9 cellular contexts compared by ENCODE assay signal in genomic region chr9:71716138-71716909, GRCh38. TPM values are rescaled to one million over a fixed set of nuclear protein-coding genes. Genes with fewer than 3 reads are reported as not detected.
A peak's percentile ranks its signal among the peaks of the same experiment; 100 is the strongest.
DNase-seq lines count a peak whose midpoint lies in the region; ATAC-seq and TF ChIP-seq lines count a peak whose summit lies in the region.
"Had no signal": no experiment of that assay in that cellular context is flagged by ENCODE, and none has a peak within 500 bp of the region (broad histone marks: within the 10 kb centered on the region; RNA-seq: fewer than 3 reads in every experiment).

No MANE protein-coding gene starts in this region.

- no peak for TF ChIP-seq POLR2A in transverse colon (IDR thresholded peaks at IDR 0.05)

- no peak overlapping the region for H3K4me3 Mint-ChIP-seq in T-helper 17 cell
- H3K4me3 Mint-ChIP-seq: activated CD8-positive, alpha-beta memory T cell treated with anti-CD3 and anti-CD28 coated beads, Interleukin-2, amount 10 ng/mL, durations not matched to agents 7 days and 5 days had no signal

- peaks cover 15% of the 10 kb centered on the region for H3K4me1 Mint-ChIP-seq in T-helper 17 cell
- H3K4me1 Mint-ChIP-seq: activated CD8-positive, alpha-beta memory T cell treated with anti-CD3 and anti-CD28 coated beads, Interleukin-2, amount 10 ng/mL, durations not matched to agents 7 days and 5 days had no signal

- no peaks in the 10 kb centered on the region for H3K9me2 ChIP-seq in SK-N-SH

- 68% methylated on average over 2 of the region's 2 CpGs for WGBS in SK-N-SH (ENCODE audit: low lambda C conversion rate)
- WGBS in transverse colon (ENCODE audit: low coverage in 1 of 2), 2 donors, result 91 to 96% methylated on average over 2 of the region's 2 CpGs

- TF ChIP-seq RAD21 in SK-N-SH (IDR thresholded peaks at IDR 0.05; ENCODE audit: low read length), result no peak

- in situ Hi-C loops in transverse colon (cut with MboI; ENCODE audit: low pct_ligation_motif_present in 1 of 4, low pct_unique_long_range_greater_than_20kb in 1 of 4, low sequenced_read_pairs in 3 of 4), result no loop called here

- H3K27ac ChIP-seq in SK-N-SH (ENCODE audit: low read depth in 2 of 2, low read length in 1 of 2), result no peak overlapping the region
- no peak overlapping the region for H3K27ac ChIP-seq in transverse colon

- H3K4me3 ChIP-seq in SK-N-SH (ENCODE audit: low read depth in 2 of 2, low read length in 1 of 2), result no peak overlapping the region
- no peak overlapping the region for H3K4me3 ChIP-seq in fibroblast of the aortic adventitia (ENCODE audit: low read depth, low read length)
- H3K4me3 ChIP-seq in transverse colon, result no peak overlapping the region

- no peak overlapping the region for H3K9ac ChIP-seq in SK-N-SH

- peak overlapping the region; percentile 66 for H3K27ac Mint-ChIP-seq in T-helper 17 cell
- H3K27ac Mint-ChIP-seq: activated CD8-positive, alpha-beta memory T cell treated with anti-CD3 and anti-CD28 coated beads, Interleukin-2, amount 10 ng/mL, durations not matched to agents 7 days and 5 days had no signal

- H3K36me3 Mint-ChIP-seq in T-helper 17 cell (ENCODE audit: low read depth), result peaks cover 13% of the 10 kb centered on the region

- H3K36me3 ChIP-seq in SK-N-SH (replicated peaks in 1 of 2; ENCODE audit: control insufficient read depth in 1 of 2, insufficient read depth in 2 of 2, low read length in 1 of 2) (peaks cover 15 to 17% of the 10 kb centered on the region in 2 experiments), transverse colon (peaks cover 0 to 33% (median 15%) of the 10 kb centered on the region in 4 donors)

- no peaks in the 10 kb centered on the region for H4K20me1 ChIP-seq in SK-N-SH (ENCODE audit: insufficient read depth)

- CTCF ChIA-PET in SK-N-SH (lab: Yijun Ruan, JAX), result interaction anchor here (0.6 to 2.0 kb wide), 8 partner anchors 9 to 431 kb away, joined by 3 to 10 read pairs (median 4); no protein-coding TSS in a partner anchor

- H2AFZ ChIP-seq in SK-N-SH (ENCODE audit: low read depth), result no peak overlapping the region

- no peak for TF ChIP-seq EP300 in SK-N-SH (IDR thresholded peaks at IDR 0.05; ENCODE audit: borderline replicate concordance in 1 of 2, low read depth in 1 of 2, low read length in 1 of 2)
- TF ChIP-seq EP300 in transverse colon (IDR thresholded peaks at IDR 0.05; ENCODE audit: low read depth), result no peak

- H3K79me2 ChIP-seq in SK-N-SH (ENCODE audit: insufficient read depth), result no peaks in the 10 kb centered on the region

- POLR2A ChIA-PET in SK-N-SH (lab: Yijun Ruan, JAX), result no interaction called here

- H3K4me1 ChIP-seq in SK-N-SH (ENCODE audit: control insufficient read depth in 1 of 2, insufficient read depth in 2 of 2, low read depth in 1 of 2, low read length in 1 of 2) (peaks cover 0 to 1% of the 10 kb centered on the region in 2 experiments; a peak in 1 of 4 replicates), transverse colon (peaks cover 0 to 3% (median 0%) of the 10 kb centered on the region in 4 donors)

- H3K4me2 ChIP-seq in SK-N-SH, result no peak overlapping the region

- DNase-seq in SK-N-SH (peak; percentile 9), T-helper 17 cell (no peak), fibroblast of the aortic adventitia (ENCODE audit: low read depth) (peak; percentile 41), transverse colon (no peak), NCI-H226 (no peak), C1 segment of cervical spinal cord (lab: John Stamatoyannopoulos, UW) (no peak)
- DNase-seq: activated CD8-positive, alpha-beta memory T cell treated with anti-CD3 and anti-CD28 coated beads, Interleukin-2, amount 10 ng/mL, durations not matched to agents 7 days and 5 days had no signal

- no peak for ATAC-seq in SK-N-SH treated with all-trans-retinoic acid at 6 μM for 48 hours
- no peak for ATAC-seq in T-helper 17 cell
- ATAC-seq in HG02870 (IDR thresholded peaks at IDR 0.05; ENCODE audit: unreplicated experiment), result no peak
- ATAC-seq: activated CD8-positive, alpha-beta memory T cell treated with anti-CD3 and anti-CD28 coated beads, Interleukin-2, amount 10 ng/mL, durations not matched to agents 7 days and 5 days had no signal

- peaks cover 3% of the 10 kb centered on the region for H3F3A ChIP-seq in SK-N-SH (replicated peaks; ENCODE audit: insufficient read depth)

- H3K27me3 ChIP-seq in SK-N-SH (ENCODE audit: insufficient read depth) (no peaks in the 10 kb centered on the region), transverse colon (no peaks in the 10 kb centered on the region)

- H3K27me3 Mint-ChIP-seq in T-helper 17 cell, result no peaks in the 10 kb centered on the region
- H3K27me3 Mint-ChIP-seq: activated CD8-positive, alpha-beta memory T cell treated with anti-CD3 and anti-CD28 coated beads, Interleukin-2, amount 10 ng/mL, durations not matched to agents 7 days and 5 days had no signal

- H3K9me3 ChIP-seq in SK-N-SH, result no peaks in the 10 kb centered on the region
- no peaks in the 10 kb centered on the region for H3K9me3 ChIP-seq in T-helper 17 cell (ENCODE audit: control insufficient read depth, low read length, poor library complexity, severe bottlenecking)
- no peaks in the 10 kb centered on the region for H3K9me3 ChIP-seq in transverse colon

- peak; percentile 80 for TF ChIP-seq CTCF in SK-N-SH (IDR thresholded peaks at IDR 0.05)
- peak; percentile 56 for TF ChIP-seq CTCF in fibroblast of the aortic adventitia (IDR thresholded peaks at IDR 0.05; ENCODE audit: insufficient read depth, low read length)
- TF ChIP-seq CTCF in transverse colon (IDR thresholded peaks at IDR 0.05), result peak; percentile 19 to 54 (median 38)

- intact Hi-C loops in transverse colon (cut with DNase I; ENCODE audit: low total_unique reads), result no loop called here

TF ChIP-seq in SK-N-SH, 30 proteins besides CTCF, POLR2A, EP300 and RAD21:
- no peak for TF ChIP-seq YY1 (IDR thresholded peaks at IDR 0.05; ENCODE audit: low read depth)
- TF ChIP-seq NFIC (IDR thresholded peaks at IDR 0.05; ENCODE audit: borderline replicate concordance), result no peak
- TF ChIP-seq TAF1 (IDR thresholded peaks at IDR 0.05; ENCODE audit: borderline replicate concordance, low read depth, low read length), result no peak
- TF ChIP-seq USF2 (IDR thresholded peaks at IDR 0.05; ENCODE audit: borderline replicate concordance, low read depth, low read length), result no peak
- no peak for TF ChIP-seq CHD2 (IDR thresholded peaks at IDR 0.05; ENCODE audit: low read length, partially characterized antibody)
- no peak for TF ChIP-seq NRF1 (IDR thresholded peaks at IDR 0.05; ENCODE audit: low read depth, low read length)
- TF ChIP-seq FOSL2 (IDR thresholded peaks at IDR 0.05; ENCODE audit: borderline replicate concordance, low read depth), result no peak
- TF ChIP-seq JUND (IDR thresholded peaks at IDR 0.05), result no peak
- TF ChIP-seq SIN3A (IDR thresholded peaks at IDR 0.05; ENCODE audit: borderline replicate concordance, low read depth, low read length), result no peak
- TF ChIP-seq GABPA (IDR thresholded peaks at IDR 0.05; ENCODE audit: low read depth), result no peak
- TF ChIP-seq TEAD4 (IDR thresholded peaks at IDR 0.05; ENCODE audit: borderline replicate concordance, insufficient read depth), result no peak
- TF ChIP-seq MEF2A (IDR thresholded peaks at IDR 0.05; ENCODE audit: borderline replicate concordance, low read depth), result no peak
- TF ChIP-seq SMC3 (IDR thresholded peaks at IDR 0.05; ENCODE audit: low read depth, low read length), result no peak
- no peak for TF ChIP-seq MXI1 (IDR thresholded peaks at IDR 0.05; ENCODE audit: low read depth, low read length)
TF ChIP-seq in SK-N-SH: peak in this region for 0.

TF ChIP-seq in SK-N-SH treated with all-trans-retinoic acid at 6 μM for 48 hours, 23 proteins besides CTCF, POLR2A, EP300 and RAD21:
- no peak for TF ChIP-seq CREB5 (CRISPR knock-in tag; IDR thresholded peaks at IDR 0.05; ENCODE audit: low read depth)
- no peak for TF ChIP-seq RARB (CRISPR knock-in tag; IDR thresholded peaks at IDR 0.05)
- no peak for TF ChIP-seq BACH2 (CRISPR knock-in tag; IDR thresholded peaks at IDR 0.05; ENCODE audit: borderline replicate concordance)
- no peak for TF ChIP-seq ZNF8 (CRISPR knock-in tag; IDR thresholded peaks at IDR 0.05)
- TF ChIP-seq PPARA (CRISPR knock-in tag; IDR thresholded peaks at IDR 0.05; ENCODE audit: borderline replicate concordance), result no peak
- TF ChIP-seq CSRNP3 (CRISPR knock-in tag; IDR thresholded peaks at IDR 0.05), result no peak
- no peak for TF ChIP-seq ARNTL (CRISPR knock-in tag; IDR thresholded peaks at IDR 0.05; ENCODE audit: borderline replicate concordance, low read depth)
- no peak for TF ChIP-seq SNAI2 (CRISPR knock-in tag; IDR thresholded peaks at IDR 0.05)

RNA-seq across cellular contexts. Expression of gene CEMIP2, which starts 52.0 kb away (rescaled TPM):
- 39.8 and 46.0 TPM in 2 replicates for polyA plus RNA-seq in SK-N-SH (2012; rRNA removed)
- 28.2 and 31.0 TPM in 2 replicates for polyA plus RNA-seq in SK-N-SH (2012; cell fraction: cytosol; rRNA removed)
- 48.4 and 56.5 TPM in 2 replicates for polyA plus RNA-seq in SK-N-SH (2012; cell fraction: nucleus; rRNA removed)
- total RNA-seq in T-helper 17 cell (100 to 1,000 TPM; 129 to 240 TPM), fibroblast of the aortic adventitia (ENCODE audit: low replicate concordance) (20.4 and 27.3 TPM in 2 replicates), transverse colon (100 to 1,000 TPM in 3 of 4 donors, 10 to 100 TPM in 1; 56.3 to 352 (median 236) TPM)

Comparison
In these comparisons a context has a peak if more than half of its experiments do, and no peak if none do; other contexts are left out.
1. DNase-seq: peak in SK-N-SH (single experiment) and fibroblast of the aortic adventitia (single experiment); none in T-helper 17 cell (0 of 3), transverse colon (single experiment), NCI-H226 (single experiment) and C1 segment of cervical spinal cord (0 of 14).
2. Peak in every context shown above with its lines, with median percentiles within 50 percentile points of each other: CTCF ChIP-seq.